1 cellular context compared by ENCODE assay signal in genomic region chr2:134218928-134219707, GRCh38.
TF ChIP-seq lines count a peak whose summit lies in the region.

No MANE protein-coding gene starts in this region.

TF ChIP-seq in IMR-90, 13 proteins besides CTCF, POLR2A, EP300 and RAD21 (continued from another document):
- TF ChIP-seq, protein P1, sequence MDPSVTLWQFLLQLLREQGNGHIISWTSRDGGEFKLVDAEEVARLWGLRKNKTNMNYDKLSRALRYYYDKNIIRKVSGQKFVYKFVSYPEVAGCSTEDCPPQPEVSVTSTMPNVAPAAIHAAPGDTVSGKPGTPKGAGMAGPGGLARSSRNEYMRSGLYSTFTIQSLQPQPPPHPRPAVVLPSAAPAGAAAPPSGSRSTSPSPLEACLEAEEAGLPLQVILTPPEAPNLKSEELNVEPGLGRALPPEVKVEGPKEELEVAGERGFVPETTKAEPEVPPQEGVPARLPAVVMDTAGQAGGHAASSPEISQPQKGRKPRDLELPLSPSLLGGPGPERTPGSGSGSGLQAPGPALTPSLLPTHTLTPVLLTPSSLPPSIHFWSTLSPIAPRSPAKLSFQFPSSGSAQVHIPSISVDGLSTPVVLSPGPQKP (IDR thresholded peaks at IDR 0.05; ENCODE audit: borderline replicate concordance, low read depth, low read length), result no peak
- TF ChIP-seq MAZ (IDR thresholded peaks at IDR 0.05; ENCODE audit: borderline replicate concordance, low read depth, low read length) (no peak), MXI1 (IDR thresholded peaks at IDR 0.05; ENCODE audit: borderline replicate concordance, low read depth, low read length) (no peak), CHD1 (IDR thresholded peaks at IDR 0.05; ENCODE audit: low read depth, low read length) (no peak), SMC3 (IDR thresholded peaks at IDR 0.05; ENCODE audit: low read depth, low read length) (no peak)
